ENCODE assay signal across 8 cellular contexts in the genomic region with DNA sequence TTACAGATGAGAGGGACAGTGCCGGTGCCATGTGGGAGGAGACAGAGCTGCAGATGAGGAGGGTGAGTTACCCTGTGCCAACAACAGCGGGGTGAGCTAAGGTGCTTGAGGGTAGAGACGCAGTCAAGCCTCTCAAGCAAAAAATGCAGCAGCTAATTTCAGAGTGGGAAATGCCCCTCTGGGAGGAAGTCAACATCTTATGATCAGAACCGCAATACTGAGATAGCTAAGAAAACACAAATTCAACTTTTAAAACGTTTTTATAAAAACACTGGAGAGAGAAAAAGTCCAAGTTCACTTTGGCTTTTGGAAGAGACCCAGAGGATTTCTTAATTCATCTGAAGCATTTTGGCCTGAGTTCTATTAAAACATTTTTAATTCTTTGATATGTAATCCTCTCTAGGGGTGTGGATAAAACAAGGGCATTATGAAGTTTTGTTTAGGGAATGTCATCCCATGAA.
DNase-seq lines count a peak whose midpoint lies in the region; ATAC-seq and TF ChIP-seq lines count a peak whose summit lies in the region.

No MANE protein-coding gene starts in this region.

- H3K27me3 ChIP-seq in Peyer's patch (no peaks in the 10 kb centered on the region), A673 (replicated peaks; ENCODE audit: insufficient read depth, low read depth, low read length, poor library complexity) (no peaks in the 10 kb centered on the region), PC-9 (ENCODE audit: insufficient read depth, low read depth) (no peaks in the 10 kb centered on the region)

- BruUV-seq in A673 (replicated peaks; lab: Mats Ljungman, UMichigan) (no TSS peak), PC-9 (replicated peaks; lab: Mats Ljungman, UMichigan) (no TSS peak)

- no peak overlapping the region for H3K4me2 ChIP-seq in PC-9

- H3K27ac ChIP-seq in Peyer's patch (peak overlapping the region in 2 of 4 donors; percentile 47 to 59), A673 (ENCODE audit: low read depth, low read length, poor library complexity, severe bottlenecking) (no peak overlapping the region), PC-9 (no peak overlapping the region)

- CTCF ChIA-PET in A673 (lab: Charles Lee) (no interaction called here), PC-9 (lab: Charles Lee) (no interaction called here)

- H3K4me3 Mint-ChIP-seq in naive B cell: peak overlapping the region; percentile 69 to 90 (median 82)

- POLR2A ChIA-PET in A673 (lab: Charles Lee; ENCODE audit: low non-redundant PET) (no interaction called here), PC-9 (lab: Charles Lee; ENCODE audit: unreplicated experiment) (no interaction called here)

- no peaks in the 10 kb centered on the region for H3F3A ChIP-seq in PC-9 (ENCODE audit: insufficient read depth, low read depth)

- H3K36me3 ChIP-seq in Peyer's patch: no peaks in the 10 kb centered on the region
- H3K36me3 ChIP-seq in A673 (ENCODE audit: insufficient read depth, low read length, poor library complexity, severe bottlenecking): no peaks in the 10 kb centered on the region
- no peaks in the 10 kb centered on the region for H3K36me3 ChIP-seq in PC-9 (ENCODE audit: low read depth)

- peaks cover 4 to 10% of the 10 kb centered on the region in 2 donors for H3K36me3 Mint-ChIP-seq in naive B cell

- no peaks in the 10 kb centered on the region for H3K79me2 ChIP-seq in PC-9 (ENCODE audit: low read depth)

- H3K9me3 Mint-ChIP-seq in naive B cell: peaks cover under 1 to 9% (median 2%) of the 10 kb centered on the region in 7 donors

- H3K27ac Mint-ChIP-seq in naive B cell: peak overlapping the region; percentile 83 to 99 (median 96)

- H3K4me1 ChIP-seq in Peyer's patch (peaks cover 0 to 5% (median 0%) of the 10 kb centered on the region in 4 donors), A673 (ENCODE audit: insufficient read depth, low read length, poor library complexity, severe bottlenecking) (no peaks in the 10 kb centered on the region), PC-9 (replicated peaks; ENCODE audit: insufficient read depth) (no peaks in the 10 kb centered on the region)

- peak; percentile 90 for ATAC-seq in GM18505 (IDR thresholded peaks at IDR 0.05; ENCODE audit: unreplicated experiment)
- ATAC-seq in GM21786 (IDR thresholded peaks at IDR 0.05; ENCODE audit: unreplicated experiment): peak; percentile 88
- peak; percentile 97 to 98 for ATAC-seq in naive B cell (ENCODE audit: low read depth in 2 of 2)

- H3K4me3 ChIP-seq in Peyer's patch (no peak overlapping the region), A673 (ENCODE audit: low read depth, low read length, poor library complexity, severe bottlenecking) (no peak overlapping the region), PC-9 (no peak overlapping the region)

- peaks cover 49 to 80% (median 71%) of the 10 kb centered on the region in 3 donors for H3K4me1 Mint-ChIP-seq in naive B cell

- H4K20me1 ChIP-seq in PC-9 (ENCODE audit: insufficient read depth): no peaks in the 10 kb centered on the region

- no peaks in the 10 kb centered on the region; the same call in 1 of the 2 replicates for H3K9me2 ChIP-seq in PC-9 (ENCODE audit: insufficient read depth)

- no peak overlapping the region for H2AFZ ChIP-seq in PC-9

- intact Hi-C loops in A673 (cut with micrococcal nuclease; ENCODE audit: unreplicated experiment) (no loop called here), PC-9 (cut with micrococcal nuclease; ENCODE audit: unreplicated experiment) (no loop called here)

- H3K9me3 ChIP-seq in Peyer's patch (no peaks in the 10 kb centered on the region), A673 (ENCODE audit: low read depth, low read length, poor library complexity, severe bottlenecking) (no peaks in the 10 kb centered on the region), PC-9 (ENCODE audit: insufficient read depth, low read depth) (no peaks in the 10 kb centered on the region)

- peak in 2 of 3 donors; percentile 72 to 76 for DNase-seq in Peyer's patch
- DNase-seq in naive B cell: peak; percentile 84
- DNase-seq in A673 (ENCODE audit: low spot score): no peak
- DNase-seq in PC-9: no peak
- DNase-seq in NCI-H510A treated with DMSO at 0.1 percent for 48 hours (lab: John Stamatoyannopoulos, UW): no peak
- DNase-seq in activated naive CD4-positive, alpha-beta T cell treated with anti-CD3 and anti-CD28 coated beads, Interleukin-2, amount 50 U/mL, for 16 hours: no peak

- TF ChIP-seq CTCF in Peyer's patch (IDR thresholded peaks at IDR 0.05) (no peak), A673 (conservative IDR thresholded peaks at IDR 0.05; ENCODE audit: low read depth, low read length) (no peak), PC-9 (conservative IDR thresholded peaks at IDR 0.05) (no peak)

- H3K27me3 Mint-ChIP-seq in naive B cell: no peaks in the 10 kb centered on the region

- no peak for TF ChIP-seq POLR2A in GM18505 (IDR thresholded peaks at IDR 0.05; ENCODE audit: borderline replicate concordance, extremely low read depth, insufficient read depth, insufficient read length)
- no peak for TF ChIP-seq POLR2A in Peyer's patch (IDR thresholded peaks at IDR 0.05)

Comparison
In these comparisons a context has a peak if more than half of its experiments do, and no peak if none do; other contexts are left out.
1. DNase-seq: peak in Peyer's patch (2 of 3) and naive B cell (single experiment); none in A673 (single experiment), PC-9 (0 of 2), NCI-H510A treated with DMSO at 0.1 percent for 48 hours (single experiment) and activated naive CD4-positive, alpha-beta T cell treated with anti-CD3 and anti-CD28 coated beads, Interleukin-2, amount 50 U/mL, for 16 hours (single experiment).
2. Peak in every context shown above with its lines, with median percentiles within 50 percentile points of each other: ATAC-seq.